ENCODE assay signal across 8 cellular contexts in the genomic region with DNA sequence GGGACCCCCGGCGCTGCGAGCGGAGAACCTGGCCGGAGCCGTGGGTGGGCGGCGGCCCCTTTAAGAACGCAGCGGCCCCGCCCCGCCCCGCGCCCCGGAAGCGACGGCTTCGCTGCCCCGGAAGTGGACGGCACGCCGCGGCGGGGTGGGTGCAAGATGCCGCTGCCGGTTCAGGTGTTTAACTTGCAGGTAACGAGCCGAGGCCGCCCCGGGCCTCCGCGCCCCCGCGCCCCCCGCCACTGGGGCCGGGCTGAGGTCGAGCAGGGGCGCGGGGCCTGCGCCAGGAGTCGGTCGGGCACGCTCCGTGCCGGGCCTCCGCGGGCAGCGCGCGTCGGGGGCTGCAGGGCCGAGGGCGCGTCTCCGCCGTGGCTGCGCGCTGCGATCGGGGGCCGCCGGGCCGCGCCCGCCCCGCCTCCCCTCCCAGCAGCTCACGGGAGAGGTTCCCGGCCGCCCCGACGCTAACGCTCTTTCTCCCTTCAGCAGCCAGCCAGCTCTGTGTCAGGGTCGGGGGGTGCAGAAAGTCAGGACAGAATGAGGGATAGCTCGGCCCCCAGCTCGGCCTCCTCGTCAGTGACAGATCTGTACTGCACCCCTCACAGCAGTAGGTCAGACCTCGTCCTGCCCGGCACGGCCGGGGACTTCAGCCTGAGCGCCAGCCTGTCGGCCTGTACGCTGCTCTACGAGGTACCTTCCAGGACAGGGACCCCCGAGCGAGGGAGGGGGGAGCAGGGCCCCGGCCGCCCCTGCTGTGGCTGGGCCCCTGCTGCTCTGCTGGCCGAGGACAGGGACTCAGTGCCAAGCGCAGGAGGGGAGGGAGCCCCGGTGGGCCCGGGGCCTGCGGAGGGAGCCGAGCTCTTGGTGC. TPM values are rescaled to one million over a fixed set of nuclear protein-coding genes. Genes with fewer than 3 reads are reported as not detected.
A peak's percentile ranks its signal among the peaks of the same experiment; 100 is the strongest.
DNase-seq lines count a peak whose midpoint lies in the region; ATAC-seq and TF ChIP-seq lines count a peak whose summit lies in the region.

A gene (plus strand): TSS at position 123 of the 862 bp plus-strand sequence. CDS start 34 bp downstream, at position 157.
A gene with protein sequence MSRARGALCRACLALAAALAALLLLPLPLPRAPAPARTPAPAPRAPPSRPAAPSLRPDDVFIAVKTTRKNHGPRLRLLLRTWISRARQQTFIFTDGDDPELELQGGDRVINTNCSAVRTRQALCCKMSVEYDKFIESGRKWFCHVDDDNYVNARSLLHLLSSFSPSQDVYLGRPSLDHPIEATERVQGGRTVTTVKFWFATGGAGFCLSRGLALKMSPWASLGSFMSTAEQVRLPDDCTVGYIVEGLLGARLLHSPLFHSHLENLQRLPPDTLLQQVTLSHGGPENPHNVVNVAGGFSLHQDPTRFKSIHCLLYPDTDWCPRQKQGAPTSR (minus strand): TSS at position 36 of the 862 bp plus-strand sequence. CDS start 45 bp downstream, outside the sequence.

- 0 to 1% (median 1%) methylated on average over 56 to 93 of the region's 94 CpGs for WGBS in adipose tissue, 3 donors
- 0 to 1% (median 0%) methylated on average over 52 to 94 of the region's 94 CpGs for WGBS in psoas muscle, 3 donors

- peaks cover 7% of the 10 kb centered on the region for H3K36me3 Mint-ChIP-seq in T-cell

- peak; percentile 91 to 95 (median 92) for ATAC-seq in T-cell (replicated peaks in 1 of 4)
- ATAC-seq in left ventricle myocardium superior: peak; percentile 76
- peak; percentile 69 to 83 (median 76) for ATAC-seq in psoas muscle

- CTCF ChIA-PET in T-cell (lab: Charles Lee): no interaction called here

- H3K9ac ChIP-seq in Karpas-422 (ENCODE audit: low read length): peak within 1 kb of the TSS; percentile 96

- H3K9me3 ChIP-seq in Karpas-422 (ENCODE audit: low read length) (no peaks in the 10 kb centered on the region), psoas muscle (no peaks in the 10 kb centered on the region)

- H3K4me1 ChIP-seq in Karpas-422 (ENCODE audit: low read length) (peaks cover 30% of the 10 kb centered on the region), psoas muscle (peaks cover 26% of the 10 kb centered on the region)

- H3K4me1 Mint-ChIP-seq in T-cell: peaks cover 5 to 26% (median 18%) of the 10 kb centered on the region in 3 donors

- no peak within 1 kb of the TSS for H3K27ac ChIP-seq in Karpas-422 (ENCODE audit: low read length)
- H3K27ac ChIP-seq in adipose tissue (ENCODE audit: low read depth, low read length): no peak within 1 kb of the TSS
- peak within 1 kb of the TSS; percentile 67 for H3K27ac ChIP-seq in psoas muscle

- H3K36me3 ChIP-seq in Karpas-422 (ENCODE audit: insufficient read depth, low read length) (no peaks in the 10 kb centered on the region), psoas muscle (ENCODE audit: insufficient read depth in 1 of 2, low read depth in 1 of 2) (peaks cover 0 to 64% of the 10 kb centered on the region in 2 donors)

- H3K27ac Mint-ChIP-seq in T-cell: peak within 1 kb of the TSS; percentile 85 to 88

- POLR2A ChIA-PET in T-cell (lab: Charles Lee): interaction anchor here in 1 of 2 donors (0.5 kb wide), 1 partner anchor 55 kb away, joined by 4 read pairs; no protein-coding TSS in a partner anchor

- H3K4me3 ChIP-seq in Karpas-422 (ENCODE audit: low read length): peak within 1 kb of the TSS; percentile 99
- peak within 1 kb of the TSS; percentile 84 for H3K4me3 ChIP-seq in psoas muscle

- DNase-seq in AG08396 (ENCODE audit: low spot score) (peak; percentile 92), GM19238 (ENCODE audit: insufficient read length, low spot score) (peak; percentile 98), Karpas-422 (peak; percentile 92), T-cell (peak; percentile 59 to 85 (median 78)), left ventricle myocardium superior (peak; percentile 89), psoas muscle (peak; percentile 83 to 88), ureter (ENCODE audit: low spot score) (peak; percentile 80)

- intact Hi-C loops in left ventricle myocardium superior (cut with micrococcal nuclease): no loop called here
- intact Hi-C loops in psoas muscle (cut with DNase I): no loop called here

- peaks cover 17% of the 10 kb centered on the region for H3K79me2 ChIP-seq in Karpas-422 (ENCODE audit: low read length)

- peaks cover 17% of the 10 kb centered on the region; the same call in 1 of the 2 replicates for H4K20me1 ChIP-seq in Karpas-422 (ENCODE audit: insufficient read depth, low read depth, low read length)

- TF ChIP-seq CTCF in psoas muscle (IDR thresholded peaks at IDR 0.05): no peak

- peak within 1 kb of the TSS; percentile 95 for H3K4me2 ChIP-seq in Karpas-422 (ENCODE audit: low read depth, low read length, poor library complexity, severe bottlenecking)

- no peaks in the 10 kb centered on the region for H3K27me3 Mint-ChIP-seq in T-cell

- H2AFZ ChIP-seq in Karpas-422 (ENCODE audit: low read length): no peak within 1 kb of the TSS

- peak within 1 kb of the TSS; percentile 82 to 87 (median 86) for H3K4me3 Mint-ChIP-seq in T-cell

- H3K27me3 ChIP-seq in Karpas-422 (ENCODE audit: low read length) (no peaks in the 10 kb centered on the region), psoas muscle (ENCODE audit: insufficient read depth in 3 of 3, low read length in 2 of 3) (no peaks in the 10 kb centered on the region)

- H3K9me2 ChIP-seq in Karpas-422 (replicated peaks; ENCODE audit: insufficient read depth, low read length): no peaks in the 10 kb centered on the region

- H3K9me3 Mint-ChIP-seq in T-cell: no peaks in the 10 kb centered on the region

RNA-seq across cellular contexts. Expression of the first gene that starts in this region (rescaled TPM):
- 57.1 and 110 TPM in 2 replicates for total RNA-seq in Karpas-422 (2014; rRNA removed; shearing (Covaris generic); ENCODE audit: low replicate concordance)
- total RNA-seq in T-cell: 100 to 1,000 TPM in 2 of 5 donors, 10 to 100 TPM in 3; 75.3 to 117 (median 98.0) TPM
- 10 to 100 TPM; 58.9 to 89.2 (median 77.5) TPM for polyA plus RNA-seq in adipose tissue
- total RNA-seq in left ventricle myocardium superior: 90.6 TPM
- total RNA-seq in psoas muscle: 100 to 1,000 TPM in 2 of 4 donors, 10 to 100 TPM in 2; 89.8 to 112 (median 97.7) TPM
- 100 to 1,000 TPM in 2 of 3 donors, 10 to 100 TPM in 1; 87.1 to 114 (median 104) TPM for polyA plus RNA-seq in psoas muscle
- 91.2 TPM for total RNA-seq in ureter

RNA-seq across cellular contexts. Expression of the second gene that starts in this region (rescaled TPM):
- total RNA-seq in Karpas-422 (2014; rRNA removed; shearing (Covaris generic); ENCODE audit: low replicate concordance): 16.5 and 26.8 TPM in 2 replicates
- 10 to 100 TPM; 31.5 to 38.6 (median 35.2) TPM for total RNA-seq in T-cell
- polyA plus RNA-seq in adipose tissue: 10 to 100 TPM; 39.4 to 51.2 (median 41.1) TPM
- 21.8 TPM for total RNA-seq in left ventricle myocardium superior
- 10 to 100 TPM; 27.1 to 37.3 (median 29.3) TPM for total RNA-seq in psoas muscle
- 10 to 100 TPM; 31.0 to 40.7 (median 37.3) TPM for polyA plus RNA-seq in psoas muscle
- total RNA-seq in ureter: 30.0 TPM
